ENCODE assay signal across 11 cellular contexts in the genomic region with DNA sequence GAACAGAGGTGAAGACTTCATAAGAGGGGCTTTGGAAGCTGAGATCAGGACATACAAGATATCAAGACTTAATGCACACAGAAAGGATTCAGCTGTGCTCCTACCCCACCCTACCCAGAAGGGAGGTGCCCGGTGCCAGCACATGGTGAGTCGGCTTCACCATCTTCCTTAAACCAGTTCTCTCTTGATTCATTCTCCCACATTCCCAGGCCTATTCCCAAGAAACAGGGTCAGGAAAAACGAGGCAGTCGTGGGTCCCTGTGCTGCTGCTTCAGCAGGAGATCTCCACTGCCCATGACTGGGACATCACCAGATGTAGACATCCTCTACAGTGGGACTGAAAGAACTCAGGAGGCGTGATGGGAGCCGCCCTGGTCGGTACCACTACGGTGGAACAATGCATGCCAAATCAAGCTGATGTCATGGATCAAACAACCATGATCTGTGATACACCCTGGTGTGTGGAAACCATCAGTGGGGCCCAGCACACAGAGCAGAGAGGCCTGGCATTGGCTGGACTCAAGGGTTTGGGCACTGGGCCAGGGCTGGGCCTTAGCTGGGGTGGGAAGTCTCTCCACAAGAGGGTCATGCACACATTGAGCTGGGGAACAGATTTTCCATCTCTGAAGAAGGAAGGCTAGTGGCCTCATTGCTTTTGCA. TPM values are rescaled to one million over a fixed set of nuclear protein-coding genes. Genes with fewer than 3 reads are reported as not detected.
A peak's percentile ranks its signal among the peaks of the same experiment; 100 is the strongest.
DNase-seq lines count a peak whose midpoint lies in the region; ATAC-seq, FAIRE-seq and TF ChIP-seq lines count a peak whose summit lies in the region.
"Had no signal": no experiment of that assay in that cellular context is flagged by ENCODE, and none has a peak within 500 bp of the region (broad histone marks: within the 10 kb centered on the region; RNA-seq: fewer than 3 reads in every experiment).

No MANE protein-coding gene starts in this region.

- peak; percentile 69 for FAIRE-seq in endothelial cell of umbilical vein (lab: Jason Lieb, UNC)

- ATAC-seq in activated CD8-positive, alpha-beta T cell treated with anti-CD3 and anti-CD28 coated beads, Interleukin-2, amount 10 ng/mL, durations not matched to agents 7 days and 5 days: no peak

- dilution Hi-C loops in endothelial cell of umbilical vein (cut with MboI; ENCODE audit: extremely low pct_ligation_motif_present, low sequenced_read_pairs): no loop called here

- TF ChIP-seq CTCF in A673 (conservative IDR thresholded peaks at IDR 0.05; ENCODE audit: low read depth, low read length) (no peak), endothelial cell of umbilical vein (IDR thresholded peaks at IDR 0.05; ENCODE audit: extremely low read depth in 1 of 2, insufficient read depth in 1 of 2, low read depth in 1 of 2, low read length in 2 of 2) (no peak), GM10266 (IDR thresholded peaks at IDR 0.05; ENCODE audit: control insufficient read depth, insufficient read depth, low read depth, missing control alignments) (no peak)

- H3K4me3 ChIP-seq in A673 (ENCODE audit: low read depth, low read length, poor library complexity, severe bottlenecking) (no peak overlapping the region), MG63 (no peak overlapping the region), endothelial cell of umbilical vein (replicated peaks in 1 of 3; ENCODE audit: insufficient read depth in 1 of 3, low read depth in 1 of 3, low read length in 3 of 3) (no peak overlapping the region), muscle layer of colon (ENCODE audit: low read depth in 1 of 2, low read length in 2 of 2) (no peak overlapping the region)

- H3K27ac ChIP-seq in A673 (ENCODE audit: low read depth, low read length, poor library complexity, severe bottlenecking) (peak overlapping the region; percentile 16), endothelial cell of umbilical vein (ENCODE audit: insufficient read depth, low read depth, low read length) (peak overlapping the region; percentile 87), muscle layer of colon (ENCODE audit: low read depth, low read length) (peak overlapping the region; percentile 77)

- DNase-seq in A673 (ENCODE audit: low spot score) (no peak), MG63 (peak; percentile 80), endothelial cell of umbilical vein (ENCODE audit: low read depth, low spot score) (peak; percentile 32), COLO829 (ENCODE audit: low spot score) (no peak), NCI-H2081 (lab: John Stamatoyannopoulos, UW) (no peak), GM10266 (ENCODE audit: extremely low spot score) (no peak)
- DNase-seq in activated CD8-positive, alpha-beta T cell treated with anti-CD3 and anti-CD28 coated beads, Interleukin-2, amount 10 ng/mL, durations not matched to agents 7 days and 5 days: no peak

- no peaks in the 10 kb centered on the region for H4K20me1 ChIP-seq in endothelial cell of umbilical vein (replicated peaks; ENCODE audit: control insufficient read depth, extremely low read depth, insufficient read depth, low read length)

- POLR2A ChIA-PET in A673 (lab: Charles Lee; ENCODE audit: low non-redundant PET) (no interaction called here), endothelial cell of umbilical vein (lab: Charles Lee) (interaction anchor here (0.6 to 1.6 kb wide), 3 partner anchors 10 to 42 kb away, joined by 3 to 11 read pairs (median 9); a partner anchor contains a TSS)
- POLR2A ChIA-PET in activated CD8-positive, alpha-beta T cell treated with anti-CD3 and anti-CD28 coated beads, Interleukin-2, amount 10 ng/mL, durations not matched to agents 7 days and 5 days (lab: Charles Lee): interaction anchor here (0.9 kb wide), 2 partner anchors 9 to 53 kb away, joined by 3 read pairs; no protein-coding TSS in a partner anchor

- no peaks in the 10 kb centered on the region for H3K9me3 Mint-ChIP-seq in activated CD8-positive, alpha-beta T cell treated with anti-CD3 and anti-CD28 coated beads, Interleukin-2, amount 10 ng/mL, durations not matched to agents 7 days and 5 days (ENCODE audit: insufficient read depth)
- H3K9me3 Mint-ChIP-seq: central memory CD8-positive, alpha-beta T cell had no signal

- peaks cover 2% of the 10 kb centered on the region for H3K36me3 ChIP-seq in A673 (ENCODE audit: insufficient read depth, low read length, poor library complexity, severe bottlenecking)
- no peaks in the 10 kb centered on the region; the same call in none of the 2 replicates for H3K36me3 ChIP-seq in MG63
- H3K36me3 ChIP-seq in endothelial cell of umbilical vein (ENCODE audit: control insufficient read depth in 2 of 2, extremely low read depth in 1 of 2, insufficient read depth in 2 of 2, low read length in 2 of 2): peaks cover 0 to 6% of the 10 kb centered on the region in 2 experiments
- H3K36me3 ChIP-seq in muscle layer of colon (ENCODE audit: insufficient read depth, low read length): peaks cover 22% of the 10 kb centered on the region

- H3K4me2 ChIP-seq in endothelial cell of umbilical vein (ENCODE audit: insufficient read depth, low read length): peak overlapping the region; percentile 26

- no peaks in the 10 kb centered on the region for H3K9me3 ChIP-seq in A673 (ENCODE audit: low read depth, low read length, poor library complexity, severe bottlenecking)
- no peaks in the 10 kb centered on the region for H3K9me3 ChIP-seq in MG63
- no peaks in the 10 kb centered on the region for H3K9me3 ChIP-seq in endothelial cell of umbilical vein (replicated peaks; ENCODE audit: control insufficient read depth, insufficient read depth, low read length)
- no peaks in the 10 kb centered on the region for H3K9me3 ChIP-seq in muscle layer of colon (ENCODE audit: low read length)
- H3K9me3 ChIP-seq: Caco-2 had no signal

- peaks cover 61% of the 10 kb centered on the region for H3K4me1 Mint-ChIP-seq in activated CD8-positive, alpha-beta T cell treated with anti-CD3 and anti-CD28 coated beads, Interleukin-2, amount 10 ng/mL, durations not matched to agents 7 days and 5 days (ENCODE audit: low read depth)

- peaks cover 50% of the 10 kb centered on the region for H3K36me3 Mint-ChIP-seq in activated CD8-positive, alpha-beta T cell treated with anti-CD3 and anti-CD28 coated beads, Interleukin-2, amount 10 ng/mL, durations not matched to agents 7 days and 5 days (ENCODE audit: low read depth)

- peaks cover 61% of the 10 kb centered on the region for H3K79me2 ChIP-seq in endothelial cell of umbilical vein (ENCODE audit: control insufficient read depth, insufficient read depth, low read length)

- CTCF ChIA-PET in A673 (lab: Charles Lee) (interaction anchor here (1.6 kb wide), 1 partner anchor 12 kb away, joined by 4 read pairs; no protein-coding TSS in a partner anchor), endothelial cell of umbilical vein (lab: Charles Lee) (interaction anchor here (1.0 to 2.5 kb wide), 17 partner anchors 10 to 67 kb away, joined by 3 to 37 read pairs (median 6); a partner anchor contains a TSS)
- CTCF ChIA-PET in activated CD8-positive, alpha-beta T cell treated with anti-CD3 and anti-CD28 coated beads, Interleukin-2, amount 10 ng/mL, durations not matched to agents 7 days and 5 days (lab: Charles Lee): interaction anchor here (1.0 to 1.8 kb wide), 2 partner anchors 13 to 25 kb away, joined by 3 to 4 read pairs; no protein-coding TSS in a partner anchor

- BruUV-seq in A673 (replicated peaks; lab: Mats Ljungman, UMichigan) (no TSS peak), endothelial cell of umbilical vein (replicated peaks; lab: Mats Ljungman, UMichigan) (no TSS peak)

- peaks cover 6% of the 10 kb centered on the region for H3K4me1 ChIP-seq in A673 (ENCODE audit: insufficient read depth, low read length, poor library complexity, severe bottlenecking)
- peaks cover 67% of the 10 kb centered on the region for H3K4me1 ChIP-seq in endothelial cell of umbilical vein (ENCODE audit: control insufficient read depth, extremely low read depth, insufficient read depth, low read length)
- peaks cover 79% of the 10 kb centered on the region for H3K4me1 ChIP-seq in muscle layer of colon (ENCODE audit: insufficient read depth, low read length)

- no peak overlapping the region for H3K4me3 Mint-ChIP-seq in activated CD8-positive, alpha-beta T cell treated with anti-CD3 and anti-CD28 coated beads, Interleukin-2, amount 10 ng/mL, durations not matched to agents 7 days and 5 days
- H3K4me3 Mint-ChIP-seq: central memory CD8-positive, alpha-beta T cell had no signal

- no peaks in the 10 kb centered on the region for H3K27me3 Mint-ChIP-seq in activated CD8-positive, alpha-beta T cell treated with anti-CD3 and anti-CD28 coated beads, Interleukin-2, amount 10 ng/mL, durations not matched to agents 7 days and 5 days (ENCODE audit: low read depth)
- H3K27me3 Mint-ChIP-seq: central memory CD8-positive, alpha-beta T cell had no signal

- H3K27me3 ChIP-seq in A673 (replicated peaks; ENCODE audit: insufficient read depth, low read depth, low read length, poor library complexity): no peaks in the 10 kb centered on the region
- H3K27me3 ChIP-seq in MG63: no peaks in the 10 kb centered on the region
- no peaks in the 10 kb centered on the region for H3K27me3 ChIP-seq in endothelial cell of umbilical vein (ENCODE audit: control insufficient read depth in 2 of 2, insufficient read depth in 2 of 2, low read length in 2 of 2)
- H3K27me3 ChIP-seq in muscle layer of colon (ENCODE audit: control insufficient read depth in 1 of 2, insufficient read depth in 2 of 2, low read length in 2 of 2): no peaks in the 10 kb centered on the region

- no peaks in the 10 kb centered on the region for H3K9me1 ChIP-seq in endothelial cell of umbilical vein (replicated peaks; ENCODE audit: control insufficient read depth, extremely low read depth, insufficient read depth, low read length)

- intact Hi-C loops in A673 (cut with micrococcal nuclease; ENCODE audit: unreplicated experiment): no loop called here
- intact Hi-C loops in endothelial cell of umbilical vein (cut with micrococcal nuclease): loop anchor here (1.0 kb wide), 2 partner anchors 26 to 42 kb away; a partner anchor contains a TSS

- TF ChIP-seq POLR2A in endothelial cell of umbilical vein (IDR thresholded peaks at IDR 0.05; ENCODE audit: low read depth, low read length): no peak

- H2AFZ ChIP-seq in endothelial cell of umbilical vein (ENCODE audit: low read depth, low read length): no peak overlapping the region

- H3K9ac ChIP-seq in endothelial cell of umbilical vein (replicated peaks; ENCODE audit: extremely low read depth, insufficient read depth, low read length) (peak overlapping the region; percentile 25), muscle layer of colon (ENCODE audit: low read length) (no peak overlapping the region)

- no peak overlapping the region for H3K27ac Mint-ChIP-seq in activated CD8-positive, alpha-beta T cell treated with anti-CD3 and anti-CD28 coated beads, Interleukin-2, amount 10 ng/mL, durations not matched to agents 7 days and 5 days

RNA-seq across cellular contexts. Expression of a gene that starts 41.9 kb away (rescaled TPM):
- total RNA-seq in A673 (2021) (28.2 and 31.3 TPM in 2 replicates), endothelial cell of umbilical vein (45.0 and 50.5 TPM in 2 replicates)
- total RNA-seq in MG63 (2014; rRNA removed; shearing (Covaris generic); ENCODE audit: low replicate concordance): 12.0 and 13.7 TPM in 2 replicates
- 31.2 and 35.1 TPM in 2 replicates for polyA plus RNA-seq in endothelial cell of umbilical vein
- polyA plus RNA-seq in endothelial cell of umbilical vein (2011; cell fraction: cytosol; rRNA removed): 48.1 and 49.0 TPM in 2 replicates
- 58.5 and 62.2 TPM in 2 replicates for polyA plus RNA-seq in endothelial cell of umbilical vein (2011; cell fraction: nucleus; rRNA removed)
- 24.0 and 28.2 TPM in 2 replicates for polyA plus RNA-seq in endothelial cell of umbilical vein (2012)
- polyA minus RNA-seq in endothelial cell of umbilical vein: 64.5 and 73.4 TPM in 2 replicates
- 13.3 TPM for polyA minus RNA-seq in endothelial cell of umbilical vein (2011; cell fraction: cytosol; rRNA and poly(A)+ RNA removed)
- polyA minus RNA-seq in endothelial cell of umbilical vein (2011; cell fraction: nucleus; rRNA and poly(A)+ RNA removed): 64.2 and 70.6 TPM in 2 replicates
- 10 to 100 TPM; 59.4 to 62.2 TPM for total RNA-seq in activated CD8-positive, alpha-beta T cell treated with anti-CD3 and anti-CD28 coated beads, Interleukin-2, amount 10 ng/mL, durations not matched to agents 7 days and 5 days

RNA-seq across cellular contexts. Expression of a gene that starts 44.8 kb away (rescaled TPM):
- total RNA-seq in A673 (2021) (15.7 and 17.8 TPM in 2 replicates), endothelial cell of umbilical vein (84.7 and 90.1 TPM in 2 replicates)
- 0.99 and 4.8 TPM in 2 replicates for total RNA-seq in MG63 (2014; rRNA removed; shearing (Covaris generic); ENCODE audit: low replicate concordance)
- 48.0 and 51.9 TPM in 2 replicates for polyA plus RNA-seq in endothelial cell of umbilical vein
- 18.2 and 22.1 TPM in 2 replicates for polyA plus RNA-seq in endothelial cell of umbilical vein (2011; cell fraction: cytosol; rRNA removed)
- 329 and 436 TPM in 2 replicates for polyA plus RNA-seq in endothelial cell of umbilical vein (2011; cell fraction: nucleus; rRNA removed)
- polyA plus RNA-seq in endothelial cell of umbilical vein (2012): 38.7 and 46.6 TPM in 2 replicates
- 38.0 and 60.8 TPM in 2 replicates for polyA minus RNA-seq in endothelial cell of umbilical vein
- 8.8 TPM for polyA minus RNA-seq in endothelial cell of umbilical vein (2011; cell fraction: cytosol; rRNA and poly(A)+ RNA removed)
- polyA minus RNA-seq in endothelial cell of umbilical vein (2011; cell fraction: nucleus; rRNA and poly(A)+ RNA removed): 67.7 and 92.5 TPM in 2 replicates
- total RNA-seq in activated CD8-positive, alpha-beta T cell treated with anti-CD3 and anti-CD28 coated beads, Interleukin-2, amount 10 ng/mL, durations not matched to agents 7 days and 5 days: 100 to 1,000 TPM; 206 to 212 TPM

RNA-seq across cellular contexts. Expression of a gene that starts 57.1 kb away (rescaled TPM):
- 1.2 and 1.7 TPM in 2 replicates for total RNA-seq in A673 (2021)
- not detected in 2 replicates for total RNA-seq in MG63 (2014; rRNA removed; shearing (Covaris generic); ENCODE audit: low replicate concordance)
- 0.46 and 0.65 TPM in 2 replicates for total RNA-seq in endothelial cell of umbilical vein
- 0.08 TPM in 1 of 2 replicates, not detected in the other for polyA plus RNA-seq in endothelial cell of umbilical vein
- 0.14 and 0.25 TPM in 2 replicates for polyA plus RNA-seq in endothelial cell of umbilical vein (2011; cell fraction: cytosol; rRNA removed)
- polyA plus RNA-seq in endothelial cell of umbilical vein (2011; cell fraction: nucleus; rRNA removed): 0.15 and 0.30 TPM in 2 replicates
- polyA plus RNA-seq in endothelial cell of umbilical vein (2012): 0.17 TPM in 1 of 2 replicates, not detected in the other
- not detected in 2 replicates for polyA minus RNA-seq in endothelial cell of umbilical vein
- not detected for polyA minus RNA-seq in endothelial cell of umbilical vein (2011; cell fraction: cytosol; rRNA and poly(A)+ RNA removed)
- polyA minus RNA-seq in endothelial cell of umbilical vein (2011; cell fraction: nucleus; rRNA and poly(A)+ RNA removed): not detected in 2 replicates
- total RNA-seq in activated CD8-positive, alpha-beta T cell treated with anti-CD3 and anti-CD28 coated beads, Interleukin-2, amount 10 ng/mL, durations not matched to agents 7 days and 5 days: not detected
- total RNA-seq: SK-MEL-5 had no signal

Comparison
In these comparisons a context has a peak if more than half of its experiments do, and no peak if none do; other contexts are left out.
1. DNase-seq: peak in MG63 (single experiment) and endothelial cell of umbilical vein (single experiment); none in A673 (single experiment), COLO829 (single experiment), NCI-H2081 (0 of 2), GM10266 (single experiment) and activated CD8-positive, alpha-beta T cell treated with anti-CD3 and anti-CD28 coated beads, Interleukin-2, amount 10 ng/mL, durations not matched to agents 7 days and 5 days (single experiment).
2. H3K27ac ChIP-seq: peak in every context shown above with its lines; median percentile 87 in endothelial cell of umbilical vein; 77 in muscle layer of colon; 16 in A673.